ENCODE assay signal across 3 cellular contexts in the genomic region with DNA sequence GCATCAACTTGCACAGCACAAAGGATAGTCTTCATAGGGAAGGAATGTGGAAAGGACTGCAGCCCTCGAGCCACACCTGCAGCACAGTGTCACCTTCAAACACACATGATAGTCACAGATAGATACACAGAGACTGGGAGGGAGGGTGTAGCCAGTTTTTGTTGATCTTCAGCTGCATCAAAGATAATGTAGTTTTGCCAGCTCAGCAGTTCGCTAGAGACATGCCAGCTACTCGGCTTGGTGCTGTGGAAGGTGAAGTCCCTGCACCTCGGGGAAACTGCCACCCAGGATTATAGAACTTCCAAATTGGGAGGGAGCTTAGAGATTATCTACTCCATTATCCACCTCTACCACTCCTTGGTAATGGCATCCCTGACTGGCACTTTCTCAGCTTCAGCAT.
TF ChIP-seq lines count a peak whose summit lies in the region.

No MANE protein-coding gene starts in this region.

TF ChIP-seq in HepG2, 621 proteins besides CTCF, POLR2A, EP300 and RAD21:
- TF ChIP-seq, protein P1, sequence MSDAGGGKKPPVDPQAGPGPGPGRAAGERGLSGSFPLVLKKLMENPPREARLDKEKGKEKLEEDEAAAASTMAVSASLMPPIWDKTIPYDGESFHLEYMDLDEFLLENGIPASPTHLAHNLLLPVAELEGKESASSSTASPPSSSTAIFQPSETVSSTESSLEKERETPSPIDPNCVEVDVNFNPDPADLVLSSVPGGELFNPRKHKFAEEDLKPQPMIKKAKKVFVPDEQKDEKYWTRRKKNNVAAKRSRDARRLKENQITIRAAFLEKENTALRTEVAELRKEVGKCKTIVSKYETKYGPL (CRISPR knock-in tag; IDR thresholded peaks at IDR 0.05) = no peak
- TF ChIP-seq MAFK (conservative IDR thresholded peaks at IDR 0.05 in 1 of 2, IDR thresholded peaks at IDR 0.05 in 1 of 2; ENCODE audit: low read length in 2 of 2) (peak; percentile 55 to 68; a peak in 3 of 4 replicates), MAFF (IDR thresholded peaks at IDR 0.05; ENCODE audit: low read depth, low read length) (0 out of 2 replicates have a peak, but pooled peaks have one; percentile 46)

TF ChIP-seq in IMR-90, 13 proteins besides CTCF, POLR2A, EP300 and RAD21:
- TF ChIP-seq MAFK (IDR thresholded peaks at IDR 0.05; ENCODE audit: low read depth, low read length) (peak; percentile 78), NFE2L2 (IDR thresholded peaks at IDR 0.05; ENCODE audit: low read depth, low read length) (no peak), RFX5 (IDR thresholded peaks at IDR 0.05; ENCODE audit: low read depth, low read length) (no peak)
TF ChIP-seq in IMR-90: peak in this region for 1.

TF ChIP-seq in K562, 482 proteins besides CTCF, POLR2A, EP300 and RAD21:
- TF ChIP-seq C11orf30 (IDR thresholded peaks at IDR 0.05; ENCODE audit: low read depth) = 0 out of 2 replicates have a peak, but pooled peaks have one; percentile 13
- TF ChIP-seq STAT5B (CRISPR knock-in tag; IDR thresholded peaks at IDR 0.05) = no peak
- TF ChIP-seq ZBTB40 (IDR thresholded peaks at IDR 0.05) = no peak
- no peak for TF ChIP-seq ZBTB40 (CRISPR knock-in tag; IDR thresholded peaks at IDR 0.05)
- peak; percentile 27; the same call in 1 of the 2 replicates for TF ChIP-seq ZNF316 (IDR thresholded peaks at IDR 0.05)
- no peak for TF ChIP-seq FOXM1 (IDR thresholded peaks at IDR 0.05; ENCODE audit: low read depth)
- TF ChIP-seq FOXM1 (CRISPR knock-in tag; IDR thresholded peaks at IDR 0.05; ENCODE audit: low read depth) = no peak
